In genomic region chr22:41022470-41023298, GRCh38 we compare ENCODE assay signal across 8 cellular contexts.
DNase-seq lines count a peak whose midpoint lies in the region; ATAC-seq and TF ChIP-seq lines count a peak whose summit lies in the region.

No MANE protein-coding gene starts in this region.

- no peak for TF ChIP-seq CTCF in choroid plexus epithelial cell (conservative IDR thresholded peaks at IDR 0.05; ENCODE audit: low read depth, low read length)
- TF ChIP-seq CTCF in kidney epithelial cell (IDR thresholded peaks at IDR 0.05; ENCODE audit: insufficient read depth, low read length, poor library complexity, severe bottlenecking), result no peak

- ATAC-seq in HG03095 (IDR thresholded peaks at IDR 0.05; ENCODE audit: unreplicated experiment) (peak; percentile 60), HG03378 (IDR thresholded peaks at IDR 0.05; ENCODE audit: unreplicated experiment) (no peak)

- no peaks in the 10 kb centered on the region for H3K27me3 ChIP-seq in kidney epithelial cell (ENCODE audit: control insufficient read depth, insufficient read depth, low read length)

- H3K4me3 ChIP-seq in choroid plexus epithelial cell (ENCODE audit: low read depth, low read length), result peak overlapping the region; percentile 67
- peak overlapping the region; percentile 47 for H3K4me3 ChIP-seq in kidney epithelial cell (ENCODE audit: low read depth, low read length)

- peak; percentile 84 for DNase-seq in NCI-H345 (lab: John Stamatoyannopoulos, UW)
- DNase-seq in activated CD4-positive, alpha-beta T cell treated with anti-CD3 and anti-CD28 coated beads for 4 hours, result peak; percentile 74 to 76
- peak; percentile 84 for DNase-seq in choroid plexus epithelial cell (ENCODE audit: low read depth)
- no peak for DNase-seq in kidney epithelial cell (ENCODE audit: low read depth)
- DNase-seq in stimulated activated CD4-positive, alpha-beta T cell treated with anti-CD3 and anti-CD28 coated beads, Interleukin-12 subunit alpha, Interleukin-12 subunit beta, amount 100 ng/mL, for 4 hours, result peak; percentile 86

- no peaks in the 10 kb centered on the region for H3K36me3 ChIP-seq in kidney epithelial cell (ENCODE audit: control insufficient read depth, insufficient read depth, low read length)

- TF ChIP-seq POLR2A in GM10847 (IDR thresholded peaks at IDR 0.05; ENCODE audit: extremely low read depth, insufficient read length), result peak; percentile 16
